ENCODE assay signal across 1 cellular context in genomic region chr7:16657656-16658279, GRCh38.
TF ChIP-seq lines count a peak whose summit lies in the region.

No MANE protein-coding gene starts in this region.

TF ChIP-seq in K562, 482 proteins besides CTCF, POLR2A, EP300 and RAD21 (continued from another document):
- TF ChIP-seq ID3 (CRISPR knock-in tag; IDR thresholded peaks at IDR 0.05) (no peak), ID3 (tag; IDR thresholded peaks at IDR 0.05) (no peak), SNIP1 (IDR thresholded peaks at IDR 0.05; ENCODE audit: low read depth) (no peak), ARNT (IDR thresholded peaks at IDR 0.05) (0 out of 4 replicates have a peak, but pooled peaks of 1 of the 2 experiments have one; percentile 52), NFRKB (IDR thresholded peaks at IDR 0.05; ENCODE audit: low read depth) (0 out of 2 replicates have a peak, but pooled peaks have one; percentile 28), SREBF1 (IDR thresholded peaks at IDR 0.05; ENCODE audit: borderline replicate concordance, low read depth, low read length) (no peak), ELF2 (CRISPR knock-in tag; IDR thresholded peaks at IDR 0.05) (no peak), ZNF143 (CRISPR knock-in tag; IDR thresholded peaks at IDR 0.05) (no peak)
TF ChIP-seq in K562: peak in this region for 108.
